32 cellular contexts compared by ENCODE assay signal in the genomic region with DNA sequence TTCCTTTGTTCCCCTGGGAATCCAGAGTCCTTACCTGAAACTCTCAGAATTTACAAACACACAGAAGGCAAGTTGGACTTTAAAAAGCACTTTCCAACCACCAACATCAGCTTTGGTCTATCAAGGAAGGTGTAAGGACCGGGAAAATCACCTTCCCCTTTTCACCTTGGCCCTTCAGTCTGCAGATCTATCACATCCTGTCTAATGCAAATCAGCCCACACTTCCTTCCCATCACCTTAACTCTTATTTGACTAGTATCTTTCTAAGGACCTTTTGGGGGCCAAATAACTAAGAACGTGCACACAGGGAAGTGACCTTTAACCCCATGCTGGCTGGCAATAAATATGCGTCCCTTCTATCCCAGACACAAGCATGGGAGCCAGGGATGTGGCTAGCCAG.
"Had no signal": no experiment of that assay in that cellular context is flagged by ENCODE, and none has a peak within 500 bp of the region (broad histone marks: within the 10 kb centered on the region; RNA-seq: fewer than 3 reads in every experiment).

No MANE protein-coding gene starts in this region.

- H3K4me3 ChIP-seq: MG63, SJCRH30, SK-N-MC had no signal

- H3K4me3 Mint-ChIP-seq: activated CD4-positive, alpha-beta memory T cell treated with anti-CD3 and anti-CD28 coated beads, Interleukin-2, amount 10 ng/mL, durations not matched to agents 7 days and 5 days; activated CD8-positive, alpha-beta memory T cell treated with anti-CD3 and anti-CD28 coated beads, Interleukin-2, amount 10 ng/mL, durations not matched to agents 7 days and 5 days; activated naive CD8-positive, alpha-beta T cell treated with anti-CD3 and anti-CD28 coated beads for 36 hours; activated T-cell treated with anti-CD3 and anti-CD28 coated beads, Interleukin-2, amount 50 U/mL, for 72 hours; activated T-helper 17 cell treated with anti-CD3 and anti-CD28 coated beads, Interleukin-2, amount 50 U/mL, for 72 hours had no signal

- H3K27me3 ChIP-seq: brain microvascular endothelial cell, MG63, SJCRH30 had no signal

- H3K27ac ChIP-seq: brain microvascular endothelial cell, SJCRH30, SK-N-MC, WERI-Rb-1 had no signal

- H3K36me3 Mint-ChIP-seq: activated CD8-positive, alpha-beta memory T cell treated with anti-CD3 and anti-CD28 coated beads, Interleukin-2, amount 10 ng/mL, durations not matched to agents 7 days and 5 days; activated naive CD8-positive, alpha-beta T cell treated with anti-CD3 and anti-CD28 coated beads for 36 hours had no signal

- H3K9me3 Mint-ChIP-seq: activated naive CD8-positive, alpha-beta T cell treated with anti-CD3 and anti-CD28 coated beads for 36 hours; activated T-cell treated with anti-CD3 and anti-CD28 coated beads, Interleukin-2, amount 50 U/mL, for 72 hours; activated T-helper 17 cell treated with anti-CD3 and anti-CD28 coated beads, Interleukin-2, amount 50 U/mL, for 72 hours had no signal

- H3K27ac Mint-ChIP-seq: activated CD4-positive, alpha-beta memory T cell treated with anti-CD3 and anti-CD28 coated beads, Interleukin-2, amount 10 ng/mL, durations not matched to agents 7 days and 5 days; activated CD8-positive, alpha-beta memory T cell treated with anti-CD3 and anti-CD28 coated beads, Interleukin-2, amount 10 ng/mL, durations not matched to agents 7 days and 5 days; activated naive CD8-positive, alpha-beta T cell treated with anti-CD3 and anti-CD28 coated beads for 36 hours; activated T-cell treated with anti-CD3 and anti-CD28 coated beads, Interleukin-2, amount 50 U/mL, for 72 hours; activated T-helper 17 cell treated with anti-CD3 and anti-CD28 coated beads, Interleukin-2, amount 50 U/mL, for 72 hours had no signal

- H3K4me1 ChIP-seq: SJCRH30 had no signal

- DNase-seq: activated CD4-positive, alpha-beta memory T cell treated with anti-CD3 and anti-CD28 coated beads, Interleukin-2, amount 10 ng/mL, durations not matched to agents 7 days and 5 days; activated CD4-positive, alpha-beta T cell treated with anti-CD3 and anti-CD28 coated beads for 1 hour; activated CD4-positive, alpha-beta T cell treated with anti-CD3 and anti-CD28 coated beads for 48 hours; activated CD4-positive, CD25-positive, alpha-beta regulatory T cell; activated CD8-positive, alpha-beta memory T cell treated with anti-CD3 and anti-CD28 coated beads for 24 hours; activated CD8-positive, alpha-beta memory T cell treated with anti-CD3 and anti-CD28 coated beads, Interleukin-2, amount 10 ng/mL, durations not matched to agents 7 days and 5 days; activated effector memory CD4-positive, alpha-beta T cell treated with anti-CD3 and anti-CD28 coated beads, Interleukin-2, amount 50 U/mL, for 16 hours; activated naive CD4-positive, alpha-beta T cell; activated naive CD4-positive, alpha-beta T cell treated with anti-CD3 and anti-CD28 coated beads, Interleukin-2, amount 50 U/mL, for 16 hours; activated naive CD8-positive, alpha-beta T cell treated with anti-CD3 and anti-CD28 coated beads for 36 hours; activated T-cell treated with anti-CD3 and anti-CD28 coated beads, Interleukin-2, amount 50 U/mL, for 1 hour; activated T-cell treated with anti-CD3 and anti-CD28 coated beads, Interleukin-2, amount 50 U/mL, for 72 hours; amniotic stem cell; aorta; brain microvascular endothelial cell; central memory CD4-positive, alpha-beta T cell; Kasumi-1; MG63; MV-4-11; NCI-H1092; NCI-H1436 treated with DMSO at 0.1 percent for 48 hours; NCI-H1694 treated with DMSO at 0.1 percent for 48 hours; NCI-H2029; NCI-H510A; NCI-H748 treated with DMSO at 0.1 percent for 48 hours; SHP77; SJCRH30; T1000; WERI-Rb-1 had no signal

- ATAC-seq: activated CD8-positive, alpha-beta memory T cell treated with anti-CD3 and anti-CD28 coated beads, Interleukin-2, amount 10 ng/mL, durations not matched to agents 7 days and 5 days; activated T-cell treated with anti-CD3 and anti-CD28 coated beads, Interleukin-2, amount 50 U/mL, for 72 hours; activated T-helper 17 cell treated with anti-CD3 and anti-CD28 coated beads, Interleukin-2, amount 50 U/mL, for 72 hours; Panc1 had no signal

- H3K27me3 Mint-ChIP-seq: activated CD4-positive, alpha-beta memory T cell treated with anti-CD3 and anti-CD28 coated beads, Interleukin-2, amount 10 ng/mL, durations not matched to agents 7 days and 5 days; activated CD8-positive, alpha-beta memory T cell treated with anti-CD3 and anti-CD28 coated beads, Interleukin-2, amount 10 ng/mL, durations not matched to agents 7 days and 5 days had no signal

- H3K36me3 ChIP-seq: brain microvascular endothelial cell, MG63, SJCRH30, WERI-Rb-1 had no signal

- H3K4me1 Mint-ChIP-seq: activated CD4-positive, alpha-beta memory T cell treated with anti-CD3 and anti-CD28 coated beads, Interleukin-2, amount 10 ng/mL, durations not matched to agents 7 days and 5 days; activated CD8-positive, alpha-beta memory T cell treated with anti-CD3 and anti-CD28 coated beads, Interleukin-2, amount 10 ng/mL, durations not matched to agents 7 days and 5 days; activated T-helper 17 cell treated with anti-CD3 and anti-CD28 coated beads, Interleukin-2, amount 50 U/mL, for 72 hours had no signal

- H3K9me3 ChIP-seq: MG63, SJCRH30 had no signal
